In genomic region chr1:200039849-200040479, GRCh38 we compare ENCODE assay signal across 8 cellular contexts. TPM values are rescaled to one million over a fixed set of nuclear protein-coding genes. Genes with fewer than 3 reads are reported as not detected.
A peak's percentile ranks its signal among the peaks of the same experiment; 100 is the strongest.
DNase-seq lines count a peak whose midpoint lies in the region; ATAC-seq and TF ChIP-seq lines count a peak whose summit lies in the region.

No MANE protein-coding gene starts in this region.

- peak overlapping the region; percentile 49 for H3K4me3 Mint-ChIP-seq in stimulated activated naive CD8-positive, alpha-beta T cell treated with anti-CD3 and anti-CD28 coated beads, Interleukin-15, Interleukin-2, amounts not matched to agents 100 ng/mL and 50 ng/mL, for 24 hours

- no peak overlapping the region for H3K27ac Mint-ChIP-seq in stimulated activated naive CD8-positive, alpha-beta T cell treated with anti-CD3 and anti-CD28 coated beads, Interleukin-15, Interleukin-2, amounts not matched to agents 100 ng/mL and 50 ng/mL, for 24 hours

- intact Hi-C loops in breast epithelium (cut with DNase I; ENCODE audit: low total_unique reads) = no loop called here
- intact Hi-C loops in mucosa of descending colon (cut with DNase I, micrococcal nuclease) = no loop called here

- H3K9me3 Mint-ChIP-seq in stimulated activated naive CD8-positive, alpha-beta T cell treated with anti-CD3 and anti-CD28 coated beads, Interleukin-15, Interleukin-2, amounts not matched to agents 100 ng/mL and 50 ng/mL, for 24 hours = no peaks in the 10 kb centered on the region

- TF ChIP-seq POLR2A in breast epithelium (IDR thresholded peaks at IDR 0.05) = no peak

- TF ChIP-seq CTCF in breast epithelium (IDR thresholded peaks at IDR 0.05) (no peak), mucosa of descending colon (IDR thresholded peaks at IDR 0.05) (no peak)

- ATAC-seq in stimulated activated naive CD8-positive, alpha-beta T cell treated with anti-CD3 and anti-CD28 coated beads, Interleukin-15, Interleukin-2, amounts not matched to agents 100 U/mL and 50 U/mL, for 24 hours = no peak
- peak; percentile 1 for ATAC-seq in mucosa of descending colon
- no peak for ATAC-seq in GM19035 (IDR thresholded peaks at IDR 0.05; ENCODE audit: unreplicated experiment)

- peak overlapping the region in 1 of 2 donors; percentile 43 for H3K27ac ChIP-seq in breast epithelium

- DNase-seq in stimulated activated naive CD8-positive, alpha-beta T cell treated with anti-CD3 and anti-CD28 coated beads, Interleukin-15, Interleukin-2, amounts not matched to agents 100 U/mL and 50 U/mL, for 24 hours = no peak
- DNase-seq in breast epithelium (ENCODE audit: low spot score in 2 of 2) (no peak), mucosa of descending colon (peak in 2 of 3 donors; percentile 37 to 40), NCI-H226 (no peak), NCI-H2196 treated with DMSO at 0.1 percent for 48 hours (lab: John Stamatoyannopoulos, UW; ENCODE audit: unreplicated experiment) (no peak), HK-2 (ENCODE audit: unreplicated experiment) (no peak)

- H3K36me3 Mint-ChIP-seq in stimulated activated naive CD8-positive, alpha-beta T cell treated with anti-CD3 and anti-CD28 coated beads, Interleukin-15, Interleukin-2, amounts not matched to agents 100 ng/mL and 50 ng/mL, for 24 hours (ENCODE audit: low read depth) = no peaks in the 10 kb centered on the region

- peaks cover 46% of the 10 kb centered on the region for H3K27me3 Mint-ChIP-seq in stimulated activated naive CD8-positive, alpha-beta T cell treated with anti-CD3 and anti-CD28 coated beads, Interleukin-15, Interleukin-2, amounts not matched to agents 100 ng/mL and 50 ng/mL, for 24 hours

- H3K27me3 ChIP-seq in breast epithelium = peaks cover 2 to 100% of the 10 kb centered on the region in 2 donors

- H3K4me1 Mint-ChIP-seq in stimulated activated naive CD8-positive, alpha-beta T cell treated with anti-CD3 and anti-CD28 coated beads, Interleukin-15, Interleukin-2, amounts not matched to agents 100 ng/mL and 50 ng/mL, for 24 hours (ENCODE audit: low read depth) = peaks cover 36% of the 10 kb centered on the region

- H3K4me3 ChIP-seq in breast epithelium (peak overlapping the region; percentile 46 to 72 (median 48)), mucosa of descending colon (peak overlapping the region; percentile 30)

- H3K4me1 ChIP-seq in breast epithelium = peaks cover 0 to 14% of the 10 kb centered on the region in 2 donors
- peaks cover 7% of the 10 kb centered on the region for H3K4me1 ChIP-seq in mucosa of descending colon (ENCODE audit: low read depth)

- no peaks in the 10 kb centered on the region for H3K36me3 ChIP-seq in breast epithelium
- H3K36me3 ChIP-seq in mucosa of descending colon (ENCODE audit: low read depth) = no peaks in the 10 kb centered on the region

- no peaks in the 10 kb centered on the region for H3K9me3 ChIP-seq in breast epithelium
- no peaks in the 10 kb centered on the region for H3K9me3 ChIP-seq in mucosa of descending colon

RNA-seq across cellular contexts. Expression of gene NR5A2, which starts 12.5 kb away (rescaled TPM):
- 1 to 10 TPM; 4.1 to 5.6 (median 4.9) TPM for total RNA-seq in breast epithelium
- 10 to 100 TPM; 32.7 to 75.3 (median 47.9) TPM for total RNA-seq in mucosa of descending colon

Comparison
In these comparisons a context has a peak if more than half of its experiments do, and no peak if none do; other contexts are left out.
1. DNase-seq: peak in mucosa of descending colon (2 of 3); none in stimulated activated naive CD8-positive, alpha-beta T cell treated with anti-CD3 and anti-CD28 coated beads, Interleukin-15, Interleukin-2, amounts not matched to agents 100 U/mL and 50 U/mL, for 24 hours (single experiment), breast epithelium (0 of 2), NCI-H226 (single experiment), NCI-H2196 treated with DMSO at 0.1 percent for 48 hours (single experiment) and HK-2 (single experiment).
2. RNA of gene NR5A2, which starts 12.5 kb away (total RNA-seq): 32.7 to 75.3 TPM in mucosa of descending colon; 4.1 to 5.6 TPM in breast epithelium; every median in the first group is over 4 times any median in the second.